ENCODE assay signal across 10 cellular contexts in genomic region chr20:32019563-32020463, GRCh38. TPM values are rescaled to one million over a fixed set of nuclear protein-coding genes. Genes with fewer than 3 reads are reported as not detected.
DNase-seq lines count a peak whose midpoint lies in the region; ATAC-seq and TF ChIP-seq lines count a peak whose summit lies in the region.
"Had no signal": no experiment of that assay in that cellular context is flagged by ENCODE, and none has a peak within 500 bp of the region (broad histone marks: within the 10 kb centered on the region; RNA-seq: fewer than 3 reads in every experiment).

No MANE protein-coding gene starts in this region.

- no peak overlapping the region for H3K9ac ChIP-seq in H9 (ENCODE audit: extremely low read depth, insufficient read length, low read length)

- POLR2A ChIA-PET in CD4-positive, alpha-beta memory T cell (lab: Charles Lee; ENCODE audit: partially characterized antibody), result interaction anchor here (0.8 kb wide), 1 partner anchor 10 kb away, joined by 3 read pairs; no protein-coding TSS in a partner anchor

- no peak overlapping the region for H3K4ac ChIP-seq in H9 (ENCODE audit: low read depth, low read length)

- no peak overlapping the region for H3K14ac ChIP-seq in H9 (ENCODE audit: insufficient read depth, low read length)

- no peaks in the 10 kb centered on the region for H3K36me3 Mint-ChIP-seq in CD4-positive, alpha-beta memory T cell
- H3K36me3 Mint-ChIP-seq in H9 (ENCODE audit: insufficient read depth in 1 of 3, low read depth in 3 of 3), result peaks cover 0 to 6% (median 5%) of the 10 kb centered on the region in 3 experiments; a peak in 4 of 7 replicates
- no peaks in the 10 kb centered on the region for H3K36me3 Mint-ChIP-seq in activated naive CD8-positive, alpha-beta T cell treated with anti-CD3 and anti-CD28 coated beads, Interleukin-2, amount 50 U/mL, for 24 hours (ENCODE audit: low read depth)
- peaks cover 5% of the 10 kb centered on the region for H3K36me3 Mint-ChIP-seq in natural killer cell treated with Interleukin-12 subunit alpha and Interleukin-12 subunit beta and Interleukin-15 and Interleukin-18, amount 100 ng/mL, for 72 hours

- peak overlapping the region in 6 of 7 donors; percentile 12 to 48 (median 30) for H3K27ac Mint-ChIP-seq in CD4-positive, alpha-beta memory T cell
- peak overlapping the region in 1 of 3 experiments; percentile 27; a peak in 2 of 7 replicates for H3K27ac Mint-ChIP-seq in H9
- no peak overlapping the region for H3K27ac Mint-ChIP-seq in activated naive CD8-positive, alpha-beta T cell treated with anti-CD3 and anti-CD28 coated beads, Interleukin-2, amount 50 U/mL, for 24 hours
- H3K27ac Mint-ChIP-seq in natural killer cell treated with Interleukin-12 subunit alpha and Interleukin-12 subunit beta and Interleukin-15 and Interleukin-18, amount 100 ng/mL, for 72 hours, result peak overlapping the region in 1 of 2 donors; percentile 47

- H3K18ac ChIP-seq in H9 (ENCODE audit: insufficient read length, low read depth, low read length), result no peak overlapping the region

- no peak overlapping the region for H3T11ph ChIP-seq in H9 (ENCODE audit: low read length)

- H3K79me2 ChIP-seq in H9 (ENCODE audit: insufficient read depth, low read length), result no peaks in the 10 kb centered on the region

- no peak overlapping the region for H2BK120ac ChIP-seq in H9 (ENCODE audit: low read depth, low read length, poor library complexity, severe bottlenecking)

- H4K8ac ChIP-seq in H9 (replicated peaks; ENCODE audit: insufficient read length, low read depth, low read length), result no peak overlapping the region

- H2BK5ac ChIP-seq in H9 (ENCODE audit: insufficient read length, low read length), result no peak overlapping the region

- no peaks in the 10 kb centered on the region for H3K9me3 ChIP-seq in CD4-positive, alpha-beta memory T cell (ENCODE audit: control insufficient read depth in 1 of 2, low read length in 2 of 2)
- no peaks in the 10 kb centered on the region for H3K9me3 ChIP-seq in H9 (ENCODE audit: control insufficient read depth, low read depth, low read length)

- H3K79me1 ChIP-seq in H9 (ENCODE audit: insufficient read depth, low read depth, low read length, poor library complexity, severe bottlenecking), result no peaks in the 10 kb centered on the region

- peaks cover 13% of the 10 kb centered on the region for H3K4me1 ChIP-seq in CD4-positive, alpha-beta memory T cell (ENCODE audit: insufficient read depth, low read length)
- H3K4me1 ChIP-seq in H9 (ENCODE audit: insufficient read depth, low read length), result peaks cover 2% of the 10 kb centered on the region; the same call in 1 of the 2 replicates

- peak overlapping the region; percentile 83 to 92 (median 86) for H3K4me3 Mint-ChIP-seq in CD4-positive, alpha-beta memory T cell
- H3K4me3 Mint-ChIP-seq in H9, result peak overlapping the region; percentile 69 to 91
- peak overlapping the region; percentile 71 for H3K4me3 Mint-ChIP-seq in activated naive CD8-positive, alpha-beta T cell treated with anti-CD3 and anti-CD28 coated beads, Interleukin-2, amount 50 U/mL, for 24 hours
- H3K4me3 Mint-ChIP-seq in natural killer cell treated with Interleukin-12 subunit alpha and Interleukin-12 subunit beta and Interleukin-15 and Interleukin-18, amount 100 ng/mL, for 72 hours, result peak overlapping the region; percentile 95

- no peak overlapping the region for H2AFZ ChIP-seq in H9 (ENCODE audit: low read length)

- H2AK5ac ChIP-seq in H9 (ENCODE audit: insufficient read length, low read length), result no peak overlapping the region

- intact Hi-C loops in CD4-positive, alpha-beta memory T cell (cut with micrococcal nuclease), result loop anchor here (2.0 kb wide), 1 partner anchor 67 kb away; the partner anchor contains the start of gene PDRG1

- peaks cover 7% of the 10 kb centered on the region for H3K23me2 ChIP-seq in H9 (ENCODE audit: insufficient read length, low read depth, low read length, poor library complexity, severe bottlenecking)

- H3K27me3 ChIP-seq in CD4-positive, alpha-beta memory T cell (ENCODE audit: insufficient read depth, low read length), result peaks cover 23% of the 10 kb centered on the region
- H3K27me3 ChIP-seq in H9 (ENCODE audit: insufficient read depth, low read length), result no peaks in the 10 kb centered on the region

- H4K20me1 ChIP-seq in H9 (ENCODE audit: control insufficient read depth, insufficient read depth, insufficient read length), result no peaks in the 10 kb centered on the region

- no peak overlapping the region for H4K91ac ChIP-seq in H9 (ENCODE audit: insufficient read length, low read depth, low read length)

- CTCF ChIA-PET in CD4-positive, alpha-beta memory T cell (lab: Charles Lee; ENCODE audit: partially characterized antibody), result interaction anchor here (0.9 to 4.6 kb wide), 3 partner anchors 9 to 167 kb away, joined by 3 to 27 read pairs (median 3); no protein-coding TSS in a partner anchor

- no peaks in the 10 kb centered on the region for H3K36me3 ChIP-seq in CD4-positive, alpha-beta memory T cell (ENCODE audit: insufficient read depth, low read length)

- H3K27me3 Mint-ChIP-seq in CD4-positive, alpha-beta memory T cell, result peaks cover 58 to 65% of the 10 kb centered on the region in 2 donors
- peaks cover 42% of the 10 kb centered on the region for H3K27me3 Mint-ChIP-seq in H9 (ENCODE audit: low read depth)
- peaks cover 74% of the 10 kb centered on the region for H3K27me3 Mint-ChIP-seq in activated naive CD8-positive, alpha-beta T cell treated with anti-CD3 and anti-CD28 coated beads, Interleukin-2, amount 50 U/mL, for 24 hours
- peaks cover 47 to 68% of the 10 kb centered on the region in 2 donors for H3K27me3 Mint-ChIP-seq in natural killer cell treated with Interleukin-12 subunit alpha and Interleukin-12 subunit beta and Interleukin-15 and Interleukin-18, amount 100 ng/mL, for 72 hours

- no peak overlapping the region for H2BK12ac ChIP-seq in H9 (ENCODE audit: insufficient read length, low read depth, low read length)

- no peak overlapping the region for H3K23ac ChIP-seq in H9 (ENCODE audit: insufficient read length, low read depth, low read length)

- peaks cover 13 to 26% (median 20%) of the 10 kb centered on the region in 4 donors for H3K4me1 Mint-ChIP-seq in CD4-positive, alpha-beta memory T cell
- H3K4me1 Mint-ChIP-seq in H9, result peaks cover 36% of the 10 kb centered on the region in 2 experiments
- peaks cover 19% of the 10 kb centered on the region for H3K4me1 Mint-ChIP-seq in activated naive CD8-positive, alpha-beta T cell treated with anti-CD3 and anti-CD28 coated beads, Interleukin-2, amount 50 U/mL, for 24 hours
- peaks cover 15 to 18% of the 10 kb centered on the region in 2 donors for H3K4me1 Mint-ChIP-seq in natural killer cell treated with Interleukin-12 subunit alpha and Interleukin-12 subunit beta and Interleukin-15 and Interleukin-18, amount 100 ng/mL, for 72 hours (ENCODE audit: low read depth in 2 of 2)

- peaks cover 0 to 2% (median 0%) of the 10 kb centered on the region in 8 donors for H3K9me3 Mint-ChIP-seq in CD4-positive, alpha-beta memory T cell
- H3K9me3 Mint-ChIP-seq in H9, result no peaks in the 10 kb centered on the region
- H3K9me3 Mint-ChIP-seq in activated naive CD8-positive, alpha-beta T cell treated with anti-CD3 and anti-CD28 coated beads, Interleukin-2, amount 50 U/mL, for 24 hours, result no peaks in the 10 kb centered on the region
- H3K9me3 Mint-ChIP-seq in natural killer cell treated with Interleukin-12 subunit alpha and Interleukin-12 subunit beta and Interleukin-15 and Interleukin-18, amount 100 ng/mL, for 72 hours, result no peaks in the 10 kb centered on the region

- no peak overlapping the region for H3K4me3 ChIP-seq in CD4-positive, alpha-beta memory T cell (ENCODE audit: low read length in 2 of 2)

- no peak overlapping the region for H2BK15ac ChIP-seq in H9 (ENCODE audit: low read depth, low read length)

- H3K4me2 ChIP-seq in H9 (ENCODE audit: insufficient read depth, insufficient read length, low read length), result peak overlapping the region; percentile 45

- DNase-seq in CD4-positive, alpha-beta memory T cell, result peak in 1 of 5 donors; percentile 6
- DNase-seq in H9 (no peak), medulla oblongata (ENCODE audit: extremely low spot score) (no peak)
- DNase-seq in activated naive CD8-positive, alpha-beta T cell treated with anti-CD3 and anti-CD28 coated beads, Interleukin-2, amount 50 U/mL, for 24 hours, result no peak
- DNase-seq in natural killer cell treated with Interleukin-12 subunit alpha and Interleukin-12 subunit beta and Interleukin-15 and Interleukin-18, amount 100 ng/mL, for 72 hours (ENCODE audit: low spot score), result no peak
- DNase-seq in stimulated activated CD4-positive, alpha-beta T cell treated with anti-CD3 and anti-CD28 coated beads, Interleukin-1b, Interleukin-23, amount 100 ng/mL, for 48 hours, result no peak

- H4K5ac ChIP-seq in H9 (ENCODE audit: insufficient read length, low read depth, low read length), result no peak overlapping the region

- no peak for TF ChIP-seq CTCF in H9 (conservative IDR thresholded peaks at IDR 0.05)

- ATAC-seq in activated naive CD8-positive, alpha-beta T cell treated with anti-CD3 and anti-CD28 coated beads, Interleukin-2, amount 50 U/mL, for 24 hours, result no peak
- ATAC-seq in natural killer cell treated with Interleukin-12 subunit alpha and Interleukin-12 subunit beta and Interleukin-15 and Interleukin-18, amount 100 ng/mL, for 72 hours, result no peak
- ATAC-seq in HG03025 (IDR thresholded peaks at IDR 0.05; ENCODE audit: low FRiP score, unreplicated experiment), result no peak

- H3K56ac ChIP-seq in H9 (ENCODE audit: insufficient read length, low read depth, low read length), result no peak overlapping the region

- no peak overlapping the region for H2BK20ac ChIP-seq in H9 (ENCODE audit: low read depth, low read length, poor library complexity, severe bottlenecking)

- no peak overlapping the region for H3K27ac ChIP-seq in CD4-positive, alpha-beta memory T cell (ENCODE audit: low read depth, low read length)
- H3K27ac ChIP-seq in H9 (ENCODE audit: insufficient read length, low read depth, low read length), result no peak overlapping the region
- H3K27ac ChIP-seq: epithelial cell of prostate, HL-60 had no signal

- no CpG with 5 or more reads among the region's 11 CpGs for WGBS in H9 (ENCODE audit: extremely low coverage, insufficient read length, low lambda C conversion rate)

RNA-seq across cellular contexts. Expression of gene CCM2L, which starts 9.6 kb away (rescaled TPM):
- total RNA-seq in CD4-positive, alpha-beta memory T cell, result not detected
- polyA plus RNA-seq in CD4-positive, alpha-beta memory T cell, result not detected
- total RNA-seq in H9 (2021), result 4.6 and 5.2 TPM in 2 replicates
- not detected for total RNA-seq in natural killer cell treated with Interleukin-12 subunit alpha and Interleukin-12 subunit beta and Interleukin-15 and Interleukin-18, amount 100 ng/mL, for 72 hours

RNA-seq across cellular contexts. Expression of gene HCK, which starts 32.2 kb away (rescaled TPM):
- 1 to 10 TPM; 1.0 to 1.3 TPM for total RNA-seq in CD4-positive, alpha-beta memory T cell
- under 1 TPM; 0.09 to 0.48 TPM for polyA plus RNA-seq in CD4-positive, alpha-beta memory T cell
- 1.7 and 1.8 TPM in 2 replicates for total RNA-seq in H9 (2021)
- total RNA-seq in natural killer cell treated with Interleukin-12 subunit alpha and Interleukin-12 subunit beta and Interleukin-15 and Interleukin-18, amount 100 ng/mL, for 72 hours, result under 1 TPM in 1 of 2 donors, not detected in 1; 0.14 TPM

RNA-seq across cellular contexts. Expression of gene XKR7, which starts 51.9 kb away (rescaled TPM):
- not detected for total RNA-seq in CD4-positive, alpha-beta memory T cell
- polyA plus RNA-seq in CD4-positive, alpha-beta memory T cell, result not detected
- total RNA-seq in H9 (2021), result 1.3 and 1.5 TPM in 2 replicates
- total RNA-seq in natural killer cell treated with Interleukin-12 subunit alpha and Interleukin-12 subunit beta and Interleukin-15 and Interleukin-18, amount 100 ng/mL, for 72 hours, result under 1 TPM in 1 of 2 donors, not detected in 1; 0.05 TPM
- total RNA-seq: mucosa of gallbladder had no signal
